ENCODE assay signal across 8 cellular contexts in the genomic region with DNA sequence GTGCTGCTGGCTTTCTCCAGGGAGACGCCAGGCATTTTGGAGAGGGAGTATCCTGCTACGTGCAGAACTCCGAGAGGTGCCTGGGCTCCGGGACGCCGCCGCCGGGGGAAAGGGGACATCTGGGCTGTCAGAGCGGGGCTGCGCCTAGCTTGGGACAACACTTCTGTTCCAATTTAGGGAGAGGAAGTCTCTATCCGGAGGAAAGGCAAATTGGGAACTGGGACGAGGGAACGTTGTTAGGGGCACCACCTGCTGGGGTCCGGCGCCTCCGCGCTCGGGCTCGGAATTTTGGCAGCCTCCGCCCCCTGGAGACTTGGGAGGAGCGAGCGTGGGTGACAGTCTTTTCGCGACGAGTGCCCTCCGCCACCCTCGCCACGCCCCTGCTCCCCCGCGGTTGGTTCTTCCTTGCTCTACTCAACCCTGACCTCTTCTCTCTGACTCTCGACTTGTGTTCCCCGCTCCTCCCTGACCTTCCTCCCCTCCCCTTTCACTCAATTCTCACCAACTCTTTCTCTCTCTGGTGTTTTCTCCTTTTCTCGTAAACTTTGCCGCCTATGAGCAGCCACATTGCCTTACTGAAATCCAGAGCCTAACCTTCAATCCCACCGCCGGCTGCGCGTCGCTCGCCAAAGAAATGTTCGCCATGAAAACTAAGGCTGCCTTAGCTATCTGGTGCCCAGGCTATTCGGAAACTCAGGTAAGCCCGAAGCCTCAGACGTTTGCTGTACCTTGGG. TPM values are rescaled to one million over a fixed set of nuclear protein-coding genes. Genes with fewer than 3 reads are reported as not detected.
DNase-seq lines count a peak whose midpoint lies in the region; TF ChIP-seq lines count a peak whose summit lies in the region.

No MANE protein-coding gene starts in this region.

- H3K36me3 Mint-ChIP-seq in HFFc6 (ENCODE audit: low read depth): no peaks in the 10 kb centered on the region
- H3K36me3 Mint-ChIP-seq in activated CD4-positive, alpha-beta T cell treated with anti-CD3 and anti-CD28 coated beads, Interleukin-2, amount 10 ng/mL, durations not matched to agents 24 days and 14 days (ENCODE audit: low read depth): no peaks in the 10 kb centered on the region

- POLR2A ChIA-PET in GM10248 (lab: Yijun Ruan, JAX): no interaction called here

- peaks cover 31% of the 10 kb centered on the region for H3K27me3 Mint-ChIP-seq in HFFc6 (ENCODE audit: insufficient read depth)
- H3K27me3 Mint-ChIP-seq in activated CD4-positive, alpha-beta T cell treated with anti-CD3 and anti-CD28 coated beads, Interleukin-2, amount 10 ng/mL, durations not matched to agents 24 days and 14 days: peaks cover 71% of the 10 kb centered on the region

- DNase-seq in GM10248 (ENCODE audit: extremely low spot score) (peak; percentile 50), HFFc6 (no peak), NCI-H1694 treated with DMSO at 0.1 percent for 48 hours (lab: John Stamatoyannopoulos, UW) (peak; percentile 41), mesenteric fat pad (ENCODE audit: low spot score) (peak; percentile 91), cerebellar nuclear complex (lab: John Stamatoyannopoulos, UW) (no peak)
- peak; percentile 88 for DNase-seq in activated CD4-positive, alpha-beta T cell treated with anti-CD3 and anti-CD28 coated beads, Interleukin-2, amount 10 ng/mL, durations not matched to agents 24 days and 14 days
- peak; percentile 31 for DNase-seq in effector CD8-positive, alpha-beta T cell (lab: John Stamatoyannopoulos, UW)
- peak; percentile 59 for DNase-seq in stimulated activated CD8-positive, alpha-beta memory T cell treated with anti-CD3 and anti-CD28 coated beads, Interleukin-4, amount 100 ng/mL, for 24 hours (ENCODE audit: low read depth)

- no peak overlapping the region for H3K27ac Mint-ChIP-seq in HFFc6
- H3K27ac Mint-ChIP-seq in activated CD4-positive, alpha-beta T cell treated with anti-CD3 and anti-CD28 coated beads, Interleukin-2, amount 10 ng/mL, durations not matched to agents 24 days and 14 days: no peak overlapping the region

- CTCF ChIA-PET in GM10248 (lab: Yijun Ruan, JAX): no interaction called here

- H3K4me1 Mint-ChIP-seq in HFFc6 (ENCODE audit: low read depth): peaks cover 41% of the 10 kb centered on the region
- peaks cover 22% of the 10 kb centered on the region for H3K4me1 Mint-ChIP-seq in activated CD4-positive, alpha-beta T cell treated with anti-CD3 and anti-CD28 coated beads, Interleukin-2, amount 10 ng/mL, durations not matched to agents 24 days and 14 days

- no peaks in the 10 kb centered on the region for H3K9me3 Mint-ChIP-seq in HFFc6
- no peaks in the 10 kb centered on the region for H3K9me3 Mint-ChIP-seq in activated CD4-positive, alpha-beta T cell treated with anti-CD3 and anti-CD28 coated beads, Interleukin-2, amount 10 ng/mL, durations not matched to agents 24 days and 14 days

- intact Hi-C loops in activated CD4-positive, alpha-beta T cell treated with anti-CD3 and anti-CD28 coated beads, Interleukin-2, amount 10 ng/mL, durations not matched to agents 24 days and 14 days (cut with micrococcal nuclease): loop anchor here (2.0 to 5.0 kb wide), 3 partner anchors 20 to 336 kb away; a partner anchor contains a TSS

- peak overlapping the region; percentile 83 for H3K4me3 Mint-ChIP-seq in HFFc6
- H3K4me3 Mint-ChIP-seq in activated CD4-positive, alpha-beta T cell treated with anti-CD3 and anti-CD28 coated beads, Interleukin-2, amount 10 ng/mL, durations not matched to agents 24 days and 14 days: peak overlapping the region; percentile 93

- TF ChIP-seq CTCF in GM10248 (IDR thresholded peaks at IDR 0.05; ENCODE audit: control extremely low read depth, extremely low read depth, low read depth, missing control alignments): no peak
- TF ChIP-seq CTCF in HFFc6 (IDR thresholded peaks at IDR 0.05): no peak

RNA-seq across cellular contexts. Expression of a gene that starts 1.6 kb away (rescaled TPM):
- total RNA-seq in HFFc6 (2021; fragmentation: NEBNext Ultra II Directional; extraction: Animal tissue kit (Norgen Biotek cat#: 25700)): not detected
- 0.09 and 0.42 TPM in 2 replicates for total RNA-seq in activated CD4-positive, alpha-beta T cell treated with anti-CD3 and anti-CD28 coated beads, Interleukin-2, amount 10 ng/mL, durations not matched to agents 24 days and 14 days
- total RNA-seq in mesenteric fat pad: 1.5 TPM

RNA-seq across cellular contexts. Expression of a gene that starts 19.0 kb away (rescaled TPM):
- total RNA-seq in HFFc6 (2021; fragmentation: NEBNext Ultra II Directional; extraction: Animal tissue kit (Norgen Biotek cat#: 25700)): 10 to 100 TPM; 26.9 to 30.5 (median 28.6) TPM
- 90.1 and 97.7 TPM in 2 replicates for total RNA-seq in activated CD4-positive, alpha-beta T cell treated with anti-CD3 and anti-CD28 coated beads, Interleukin-2, amount 10 ng/mL, durations not matched to agents 24 days and 14 days
- 30.4 TPM for total RNA-seq in mesenteric fat pad

Comparison
In these comparisons a context has a peak if more than half of its experiments do, and no peak if none do; other contexts are left out.
1. DNase-seq: peak in GM10248 (single experiment), NCI-H1694 treated with DMSO at 0.1 percent for 48 hours (single experiment), activated CD4-positive, alpha-beta T cell treated with anti-CD3 and anti-CD28 coated beads, Interleukin-2, amount 10 ng/mL, durations not matched to agents 24 days and 14 days (single experiment), effector CD8-positive, alpha-beta T cell (single experiment), mesenteric fat pad (single experiment) and stimulated activated CD8-positive, alpha-beta memory T cell treated with anti-CD3 and anti-CD28 coated beads, Interleukin-4, amount 100 ng/mL, for 24 hours (single experiment); none in HFFc6 (single experiment) and cerebellar nuclear complex (0 of 2).